Comparison of ENCODE assay signal across 29 cellular contexts in the genomic region with DNA sequence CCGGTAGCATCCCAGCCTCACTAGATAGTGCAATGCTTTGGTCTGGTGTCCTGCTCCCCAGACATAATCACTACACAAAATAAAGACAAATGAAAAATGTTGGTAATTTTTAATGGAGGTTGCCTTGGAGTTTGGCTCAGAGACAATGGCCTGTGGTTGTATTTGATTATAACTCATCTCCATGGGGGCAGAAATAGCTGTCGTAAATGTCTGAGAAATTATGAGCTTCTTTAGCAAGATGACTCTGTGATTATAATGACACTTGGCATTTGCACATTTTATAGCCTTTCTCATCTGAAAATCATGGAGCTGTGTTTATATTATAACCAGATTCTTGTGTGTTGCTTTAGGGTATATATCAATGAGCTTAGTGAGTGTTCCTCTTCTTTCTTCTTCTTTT.
DNase-seq lines count a peak whose midpoint lies in the region; FAIRE-seq and TF ChIP-seq lines count a peak whose summit lies in the region.
"Had no signal": no experiment of that assay in that cellular context is flagged by ENCODE, and none has a peak within 500 bp of the region (broad histone marks: within the 10 kb centered on the region; RNA-seq: fewer than 3 reads in every experiment).

No MANE protein-coding gene starts in this region.

- H3K4me2 ChIP-seq in trophoblast cell (ENCODE audit: low read length), result no peak overlapping the region

- no peak overlapping the region for H3K18ac ChIP-seq in trophoblast cell (ENCODE audit: low read length)

- no peak for TF ChIP-seq POLR2A in stomach (IDR thresholded peaks at IDR 0.05)

- H4K12ac ChIP-seq in trophoblast cell (ENCODE audit: low read depth, low read length), result no peak overlapping the region

- H3K4me1 ChIP-seq in trophoblast cell (ENCODE audit: control insufficient read depth in 1 of 2, insufficient read depth in 2 of 2, low read length in 2 of 2), result no peaks in the 10 kb centered on the region
- no peaks in the 10 kb centered on the region for H3K4me1 ChIP-seq in stomach
- H3K4me1 ChIP-seq: BE2C, esophagus muscularis mucosa, prostate gland, testis had no signal

- POLR2A ChIA-PET in GM10248 (lab: Yijun Ruan, JAX), result no interaction called here

- H2AFZ ChIP-seq in trophoblast cell (ENCODE audit: insufficient read depth, low read length, poor library complexity), result no peak overlapping the region

- H3K4ac ChIP-seq in trophoblast cell (ENCODE audit: low read depth, low read length), result no peak overlapping the region

- H3K36me3 ChIP-seq in trophoblast cell (ENCODE audit: control insufficient read depth in 1 of 2, insufficient read depth in 2 of 2, low read length in 2 of 2) (no peaks in the 10 kb centered on the region), stomach (no peaks in the 10 kb centered on the region)
- H3K36me3 ChIP-seq: BE2C, esophagus muscularis mucosa, prostate gland had no signal

- no peaks in the 10 kb centered on the region for H3K79me2 ChIP-seq in trophoblast cell (ENCODE audit: control insufficient read depth, insufficient read depth, low read length, poor library complexity)

- TF ChIP-seq EP300 in stomach (IDR thresholded peaks at IDR 0.05), result no peak

- H2BK5ac ChIP-seq in trophoblast cell (ENCODE audit: low read depth, low read length, poor library complexity), result no peak overlapping the region

- no CpG with 5 or more reads among the region's 2 CpGs for WGBS in trophoblast cell (ENCODE audit: extremely low coverage, insufficient coverage, insufficient read length)
- 86 to 94% (median 87%) methylated on average over 2 of the region's 2 CpGs for WGBS in stomach, 5 donors

- DNase-seq in NCI-H146 (lab: John Stamatoyannopoulos, UW) (peak; percentile 36), NCI-H146 treated with DMSO at 0.1 percent for 48 hours (lab: John Stamatoyannopoulos, UW; ENCODE audit: unreplicated experiment) (no peak), HCEC 1CT (peak; percentile 15), skeletal muscle cell (ENCODE audit: low read depth) (peak; percentile 18), trophoblast cell (no peak), GM10248 (ENCODE audit: extremely low spot score) (no peak), stomach (no peak)
- DNase-seq: activated CD4-positive, alpha-beta T cell treated with anti-CD3 and anti-CD28 coated beads for 36 hours; activated effector memory CD4-positive, alpha-beta T cell treated with Interleukin-2 at 50 U/mL for 16 hours; activated naive CD8-positive, alpha-beta T cell treated with anti-CD3 and anti-CD28 coated beads, Interleukin-2, amount 10 ng/mL, durations not matched to agents 7 days and 5 days; activated T-cell treated with anti-CD3 and anti-CD28 coated beads for 4 hours; BE2C; central memory CD4-positive, alpha-beta T cell; DMS79 treated with DMSO at 0.1 percent for 48 hours; endodermal cell; islet precursor cell; midbrain; naive thymus-derived CD4-positive, alpha-beta T cell; NCI-H1105 treated with DMSO at 0.1 percent for 48 hours; NCI-H446; PC-3; stimulated activated naive CD4-positive, alpha-beta T cell treated with Interleukin-2 at 50 U/mL for 16 hours; testis had no signal

- no peak overlapping the region for H2BK120ac ChIP-seq in trophoblast cell (ENCODE audit: insufficient read depth, low read length, poor library complexity)

- H3K27me3 ChIP-seq in trophoblast cell (ENCODE audit: insufficient read depth, low read length), result no peaks in the 10 kb centered on the region
- H3K27me3 ChIP-seq in stomach, result no peaks in the 10 kb centered on the region
- H3K27me3 ChIP-seq: BE2C, esophagus muscularis mucosa, testis had no signal

- intact Hi-C loops in stomach (cut with DNase I; ENCODE audit: low total_unique reads), result no loop called here

- H2BK12ac ChIP-seq in trophoblast cell (ENCODE audit: low read length), result no peak overlapping the region

- no peak overlapping the region for H3K14ac ChIP-seq in trophoblast cell (ENCODE audit: low read length)

- H3K27ac ChIP-seq in trophoblast cell (ENCODE audit: low read depth, low read length) (no peak overlapping the region), stomach (no peak overlapping the region)
- H3K27ac ChIP-seq: 22Rv1, esophagus muscularis mucosa, prostate gland, testis had no signal

- no peak overlapping the region for H3K9ac ChIP-seq in trophoblast cell (ENCODE audit: low read length)

- H3K79me1 ChIP-seq in trophoblast cell (ENCODE audit: low read length), result no peaks in the 10 kb centered on the region

- no peak overlapping the region for H2AK5ac ChIP-seq in trophoblast cell (ENCODE audit: low read length)

- H3K23ac ChIP-seq in trophoblast cell (ENCODE audit: low read length), result no peak overlapping the region

- FAIRE-seq in endometrium (lab: Jason Lieb, UNC), result peak; percentile 54
- FAIRE-seq: H1, urothelium cell line had no signal

- H4K91ac ChIP-seq in trophoblast cell (ENCODE audit: low read depth, low read length), result no peak overlapping the region

- TF ChIP-seq CTCF in GM10248 (IDR thresholded peaks at IDR 0.05; ENCODE audit: control extremely low read depth, extremely low read depth, low read depth, missing control alignments) (no peak), stomach (IDR thresholded peaks at IDR 0.05) (no peak)

- no peaks in the 10 kb centered on the region for H3K9me3 ChIP-seq in trophoblast cell (ENCODE audit: insufficient read depth, low read depth, low read length)
- no peaks in the 10 kb centered on the region for H3K9me3 ChIP-seq in stomach
- H3K9me3 ChIP-seq: BE2C, esophagus muscularis mucosa, prostate gland, testis had no signal

- CTCF ChIA-PET in GM10248 (lab: Yijun Ruan, JAX), result no interaction called here

- H4K8ac ChIP-seq in trophoblast cell (ENCODE audit: low read depth, low read length), result no peak overlapping the region

- no peak overlapping the region for H3K4me3 ChIP-seq in skeletal muscle cell (ENCODE audit: low read depth, low read length)
- H3K4me3 ChIP-seq in trophoblast cell (ENCODE audit: low read depth, low read length), result no peak overlapping the region
- H3K4me3 ChIP-seq in stomach, result no peak overlapping the region
- H3K4me3 ChIP-seq: esophagus muscularis mucosa, prostate gland, testis had no signal

Comparison
In these comparisons a context has a peak if more than half of its experiments do, and no peak if none do; other contexts are left out.
1. DNase-seq: peak in NCI-H146 (single experiment), HCEC 1CT (single experiment) and skeletal muscle cell (single experiment); none in NCI-H146 treated with DMSO at 0.1 percent for 48 hours (single experiment), trophoblast cell (0 of 2), GM10248 (single experiment) and stomach (single experiment).